3 cellular contexts compared by ENCODE assay signal in the genomic region with DNA sequence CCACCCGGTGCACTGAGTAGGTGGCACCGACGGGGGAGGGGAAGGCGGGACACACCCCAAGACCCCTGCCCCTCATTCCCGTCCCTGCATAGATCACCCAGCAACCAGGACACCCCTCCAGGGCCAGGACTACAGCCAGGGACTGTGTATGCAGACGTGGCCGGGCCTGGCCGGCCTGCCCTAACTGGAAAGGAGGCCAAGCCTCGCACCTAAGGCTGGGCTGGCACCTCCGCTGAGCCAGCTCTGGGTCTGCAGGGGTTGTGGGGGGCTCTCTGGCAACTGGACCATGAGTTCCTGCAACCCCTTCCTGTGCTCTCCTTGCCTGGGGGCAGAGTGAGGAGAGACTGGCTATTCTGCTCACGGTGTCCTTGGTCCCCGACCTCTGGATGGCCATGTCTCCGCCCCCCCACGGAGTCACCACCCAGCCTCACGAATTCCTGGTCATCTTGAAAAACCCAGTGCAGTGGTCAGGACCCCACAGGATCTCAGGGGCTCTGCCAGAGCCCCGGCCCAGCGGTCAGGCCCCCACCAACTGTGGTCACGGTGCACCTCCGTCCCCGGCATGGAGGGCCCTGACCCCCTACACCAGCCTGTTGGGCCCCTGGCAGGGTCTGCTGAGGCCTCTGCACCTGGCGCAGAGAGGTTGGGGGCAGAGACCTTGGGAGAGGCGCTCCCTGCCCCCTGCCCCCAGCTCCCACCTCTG.
TF ChIP-seq lines count a peak whose summit lies in the region.

No MANE protein-coding gene starts in this region.

TF ChIP-seq in SK-N-SH, 30 proteins besides CTCF, POLR2A, EP300 and RAD21:
- no peak for TF ChIP-seq TCF12 (IDR thresholded peaks at IDR 0.05)
- TF ChIP-seq TAF1 (IDR thresholded peaks at IDR 0.05; ENCODE audit: borderline replicate concordance, low read depth, low read length): no peak

TF ChIP-seq in SK-N-SH treated with all-trans-retinoic acid at 6 μM for 48 hours, 23 proteins besides CTCF, POLR2A, EP300 and RAD21:
- no peak for TF ChIP-seq CSDC2 (CRISPR knock-in tag; IDR thresholded peaks at IDR 0.05)
- no peak for TF ChIP-seq ZFP3 (CRISPR knock-in tag; IDR thresholded peaks at IDR 0.05)
- no peak for TF ChIP-seq TCF4 (CRISPR knock-in tag; IDR thresholded peaks at IDR 0.05; ENCODE audit: borderline replicate concordance)
- TF ChIP-seq ESRRG (CRISPR knock-in tag; IDR thresholded peaks at IDR 0.05): no peak
- TF ChIP-seq, protein P1, sequence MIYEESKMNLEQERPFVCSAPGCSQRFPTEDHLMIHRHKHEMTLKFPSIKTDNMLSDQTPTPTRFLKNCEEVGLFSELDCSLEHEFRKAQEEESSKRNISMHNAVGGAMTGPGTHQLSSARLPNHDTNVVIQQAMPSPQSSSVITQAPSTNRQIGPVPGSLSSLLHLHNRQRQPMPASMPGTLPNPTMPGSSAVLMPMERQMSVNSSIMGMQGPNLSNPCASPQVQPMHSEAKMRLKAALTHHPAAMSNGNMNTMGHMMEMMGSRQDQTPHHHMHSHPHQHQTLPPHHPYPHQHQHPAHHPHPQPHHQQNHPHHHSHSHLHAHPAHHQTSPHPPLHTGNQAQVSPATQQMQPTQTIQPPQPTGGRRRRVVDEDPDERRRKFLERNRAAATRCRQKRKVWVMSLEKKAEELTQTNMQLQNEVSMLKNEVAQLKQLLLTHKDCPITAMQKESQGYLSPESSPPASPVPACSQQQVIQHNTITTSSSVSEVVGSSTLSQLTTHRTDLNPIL (CRISPR knock-in tag; IDR thresholded peaks at IDR 0.05; ENCODE audit: low read depth): no peak
- no peak for TF ChIP-seq ZFP30 (CRISPR knock-in tag; IDR thresholded peaks at IDR 0.05)
- TF ChIP-seq, protein P2, sequence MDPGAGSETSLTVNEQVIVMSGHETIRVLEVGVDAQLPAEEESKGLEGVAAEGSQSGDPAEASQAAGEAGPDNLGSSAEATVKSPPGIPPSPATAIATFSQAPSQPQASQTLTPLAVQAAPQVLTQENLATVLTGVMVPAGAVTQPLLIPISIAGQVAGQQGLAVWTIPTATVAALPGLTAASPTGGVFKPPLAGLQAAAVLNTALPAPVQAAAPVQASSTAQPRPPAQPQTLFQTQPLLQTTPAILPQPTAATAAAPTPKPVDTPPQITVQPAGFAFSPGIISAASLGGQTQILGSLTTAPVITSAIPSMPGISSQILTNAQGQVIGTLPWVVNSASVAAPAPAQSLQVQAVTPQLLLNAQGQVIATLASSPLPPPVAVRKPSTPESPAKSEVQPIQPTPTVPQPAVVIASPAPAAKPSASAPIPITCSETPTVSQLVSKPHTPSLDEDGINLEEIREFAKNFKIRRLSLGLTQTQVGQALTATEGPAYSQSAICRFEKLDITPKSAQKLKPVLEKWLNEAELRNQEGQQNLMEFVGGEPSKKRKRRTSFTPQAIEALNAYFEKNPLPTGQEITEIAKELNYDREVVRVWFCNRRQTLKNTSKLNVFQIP (CRISPR knock-in tag; IDR thresholded peaks at IDR 0.05; ENCODE audit: borderline replicate concordance, low read depth): no peak
- TF ChIP-seq ARNTL (CRISPR knock-in tag; IDR thresholded peaks at IDR 0.05; ENCODE audit: borderline replicate concordance, low read depth): no peak
- TF ChIP-seq ZNF8 (CRISPR knock-in tag; IDR thresholded peaks at IDR 0.05): no peak
- TF ChIP-seq ISL1 (CRISPR knock-in tag; IDR thresholded peaks at IDR 0.05): no peak
- no peak for TF ChIP-seq ZNF565 (CRISPR knock-in tag; conservative IDR thresholded peaks at IDR 0.05; ENCODE audit: low read depth)
- TF ChIP-seq, protein P3, sequence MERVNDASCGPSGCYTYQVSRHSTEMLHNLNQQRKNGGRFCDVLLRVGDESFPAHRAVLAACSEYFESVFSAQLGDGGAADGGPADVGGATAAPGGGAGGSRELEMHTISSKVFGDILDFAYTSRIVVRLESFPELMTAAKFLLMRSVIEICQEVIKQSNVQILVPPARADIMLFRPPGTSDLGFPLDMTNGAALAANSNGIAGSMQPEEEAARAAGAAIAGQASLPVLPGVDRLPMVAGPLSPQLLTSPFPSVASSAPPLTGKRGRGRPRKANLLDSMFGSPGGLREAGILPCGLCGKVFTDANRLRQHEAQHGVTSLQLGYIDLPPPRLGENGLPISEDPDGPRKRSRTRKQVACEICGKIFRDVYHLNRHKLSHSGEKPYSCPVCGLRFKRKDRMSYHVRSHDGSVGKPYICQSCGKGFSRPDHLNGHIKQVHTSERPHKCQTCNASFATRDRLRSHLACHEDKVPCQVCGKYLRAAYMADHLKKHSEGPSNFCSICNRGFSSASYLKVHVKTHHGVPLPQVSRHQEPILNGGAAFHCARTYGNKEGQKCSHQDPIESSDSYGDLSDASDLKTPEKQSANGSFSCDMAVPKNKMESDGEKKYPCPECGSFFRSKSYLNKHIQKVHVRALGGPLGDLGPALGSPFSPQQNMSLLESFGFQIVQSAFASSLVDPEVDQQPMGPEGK (CRISPR knock-in tag; IDR thresholded peaks at IDR 0.05; ENCODE audit: borderline replicate concordance): no peak
- no peak for TF ChIP-seq TOX (CRISPR knock-in tag; IDR thresholded peaks at IDR 0.05; ENCODE audit: borderline replicate concordance)

TF ChIP-seq in IMR-90, 13 proteins besides CTCF, POLR2A, EP300 and RAD21:
- no peak for TF ChIP-seq SMC3 (IDR thresholded peaks at IDR 0.05; ENCODE audit: low read depth, low read length)
- TF ChIP-seq NFE2L2 (IDR thresholded peaks at IDR 0.05; ENCODE audit: low read depth, low read length): no peak
- no peak for TF ChIP-seq BHLHE40 (IDR thresholded peaks at IDR 0.05; ENCODE audit: low read depth, low read length)
- TF ChIP-seq, protein P4, sequence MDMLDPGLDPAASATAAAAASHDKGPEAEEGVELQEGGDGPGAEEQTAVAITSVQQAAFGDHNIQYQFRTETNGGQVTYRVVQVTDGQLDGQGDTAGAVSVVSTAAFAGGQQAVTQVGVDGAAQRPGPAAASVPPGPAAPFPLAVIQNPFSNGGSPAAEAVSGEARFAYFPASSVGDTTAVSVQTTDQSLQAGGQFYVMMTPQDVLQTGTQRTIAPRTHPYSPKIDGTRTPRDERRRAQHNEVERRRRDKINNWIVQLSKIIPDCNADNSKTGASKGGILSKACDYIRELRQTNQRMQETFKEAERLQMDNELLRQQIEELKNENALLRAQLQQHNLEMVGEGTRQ (IDR thresholded peaks at IDR 0.05; ENCODE audit: low read depth, low read length): no peak
- no peak for TF ChIP-seq MAZ (IDR thresholded peaks at IDR 0.05; ENCODE audit: borderline replicate concordance, low read depth, low read length)
- TF ChIP-seq FOS (IDR thresholded peaks at IDR 0.05; ENCODE audit: low read depth, low read length): no peak
- TF ChIP-seq, protein P5, sequence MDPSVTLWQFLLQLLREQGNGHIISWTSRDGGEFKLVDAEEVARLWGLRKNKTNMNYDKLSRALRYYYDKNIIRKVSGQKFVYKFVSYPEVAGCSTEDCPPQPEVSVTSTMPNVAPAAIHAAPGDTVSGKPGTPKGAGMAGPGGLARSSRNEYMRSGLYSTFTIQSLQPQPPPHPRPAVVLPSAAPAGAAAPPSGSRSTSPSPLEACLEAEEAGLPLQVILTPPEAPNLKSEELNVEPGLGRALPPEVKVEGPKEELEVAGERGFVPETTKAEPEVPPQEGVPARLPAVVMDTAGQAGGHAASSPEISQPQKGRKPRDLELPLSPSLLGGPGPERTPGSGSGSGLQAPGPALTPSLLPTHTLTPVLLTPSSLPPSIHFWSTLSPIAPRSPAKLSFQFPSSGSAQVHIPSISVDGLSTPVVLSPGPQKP (IDR thresholded peaks at IDR 0.05; ENCODE audit: borderline replicate concordance, low read depth, low read length): no peak
- no peak for TF ChIP-seq MAFK (IDR thresholded peaks at IDR 0.05; ENCODE audit: low read depth, low read length)
- no peak for TF ChIP-seq RFX5 (IDR thresholded peaks at IDR 0.05; ENCODE audit: low read depth, low read length)
- TF ChIP-seq RCOR1 (IDR thresholded peaks at IDR 0.05; ENCODE audit: insufficient replicate concordance, low read length): no peak
- no peak for TF ChIP-seq CHD1 (IDR thresholded peaks at IDR 0.05; ENCODE audit: low read depth, low read length)
